16 cellular contexts compared by ENCODE assay signal in the genomic region with DNA sequence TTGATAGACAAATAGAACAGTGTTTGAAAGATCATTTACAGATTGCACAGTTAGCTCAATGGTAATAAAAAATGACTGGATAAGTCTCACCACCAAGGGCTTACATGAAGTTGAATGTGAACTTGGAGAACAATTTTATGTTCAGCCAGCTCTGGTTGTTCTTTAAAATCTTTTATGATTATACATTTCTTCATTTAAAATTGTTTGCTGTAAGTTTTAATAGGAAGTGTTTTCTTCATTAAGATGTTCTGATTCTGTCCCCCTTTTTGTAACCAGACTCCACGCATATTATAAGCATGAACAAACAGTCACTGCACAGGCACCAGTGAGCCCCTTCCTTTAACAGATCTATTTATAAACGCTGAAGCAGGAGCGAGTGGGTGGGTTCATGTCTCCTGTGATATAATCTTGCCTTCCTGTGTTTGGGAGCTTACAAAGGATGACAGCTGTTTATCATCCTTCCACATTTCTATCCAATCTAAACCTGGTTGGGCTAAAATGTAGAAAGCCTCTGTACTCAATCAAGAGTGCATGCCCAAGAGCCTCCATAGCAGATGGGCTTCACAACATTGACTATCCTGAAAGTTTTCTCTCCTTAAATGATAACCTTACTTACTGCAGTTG.
DNase-seq lines count a peak whose midpoint lies in the region; ATAC-seq and TF ChIP-seq lines count a peak whose summit lies in the region.
"Had no signal": no experiment of that assay in that cellular context is flagged by ENCODE, and none has a peak within 500 bp of the region (broad histone marks: within the 10 kb centered on the region; RNA-seq: fewer than 3 reads in every experiment).

No MANE protein-coding gene starts in this region.

- H3K36me3 Mint-ChIP-seq in Calu3 (ENCODE audit: insufficient read depth, unreplicated experiment): no peaks in the 10 kb centered on the region

- H3K4me1 ChIP-seq in right lobe of liver: no peaks in the 10 kb centered on the region
- H3K4me1 ChIP-seq in suprapubic skin: no peaks in the 10 kb centered on the region

- CTCF ChIA-PET in Calu3 (lab: Charles Lee): interaction anchor here (0.9 to 1.4 kb wide), 3 partner anchors 11 to 47 kb away, joined by 3 read pairs; no protein-coding TSS in a partner anchor

- no peaks in the 10 kb centered on the region for H3K9me3 Mint-ChIP-seq in Calu3 (ENCODE audit: low read depth, unreplicated experiment)
- H3K9me3 Mint-ChIP-seq: activated T-cell treated with anti-CD3 and anti-CD28 coated beads, Interleukin-2, amount 50 U/mL, for 72 hours had no signal

- H3K27ac ChIP-seq in right lobe of liver (no peak overlapping the region), suprapubic skin (no peak overlapping the region)
- H3K27ac ChIP-seq: coronary artery, ovary, thyroid gland had no signal

- intact Hi-C loops in Calu3 (cut with micrococcal nuclease; ENCODE audit: unreplicated experiment): loop anchor here (2.0 kb wide), 1 partner anchor 39 kb away; no protein-coding TSS in a partner anchor
- intact Hi-C loops in right lobe of liver (cut with DNase I): no loop called here

- no peak overlapping the region for H3K4me3 ChIP-seq in astrocyte of the spinal cord (ENCODE audit: low read depth, low read length)
- H3K4me3 ChIP-seq in right lobe of liver: no peak overlapping the region
- no peak overlapping the region for H3K4me3 ChIP-seq in suprapubic skin
- H3K4me3 ChIP-seq: coronary artery, ovary, thyroid gland had no signal

- TF ChIP-seq CTCF in Calu3 (IDR thresholded peaks at IDR 0.05; ENCODE audit: unreplicated experiment): no peak
- no peak for TF ChIP-seq CTCF in astrocyte of the spinal cord (IDR thresholded peaks at IDR 0.05; ENCODE audit: low read depth, low read length)
- TF ChIP-seq CTCF in right lobe of liver (IDR thresholded peaks at IDR 0.05): no peak
- no peak for TF ChIP-seq CTCF in suprapubic skin (IDR thresholded peaks at IDR 0.05)

- DNase-seq in Calu3 (no peak), NCI-H1694 treated with DMSO at 0.1 percent for 48 hours (lab: John Stamatoyannopoulos, UW) (peak; percentile 77), astrocyte of the spinal cord (ENCODE audit: low read depth, low spot score) (peak; percentile 34), myocyte (ENCODE audit: low read depth) (peak; percentile 50), right lobe of liver (no peak), HCEC 1CT (no peak), suprapubic skin (ENCODE audit: low spot score in 2 of 2) (no peak)
- DNase-seq in stimulated activated CD4-positive, alpha-beta T cell treated with anti-CD3 and anti-CD28 coated beads, Interleukin-1b, Interleukin-23, amount 100 ng/mL, for 48 hours: no peak
- DNase-seq: activated naive CD8-positive, alpha-beta T cell treated with anti-CD3 and anti-CD28 coated beads, Interleukin-2, amount 50 U/mL, for 24 hours; activated T-cell treated with anti-CD3 and anti-CD28 coated beads, Interleukin-2, amount 50 U/mL, for 72 hours; DMS79; MV-4-11; ovary; T-helper 17 cell; thyroid gland had no signal

- BruUV-seq in Calu3 (replicated peaks; lab: Mats Ljungman, UMichigan): no TSS peak

- H3K9me3 ChIP-seq in right lobe of liver: no peaks in the 10 kb centered on the region
- no peaks in the 10 kb centered on the region for H3K9me3 ChIP-seq in suprapubic skin
- H3K9me3 ChIP-seq: ovary, thyroid gland had no signal

- H3K27me3 Mint-ChIP-seq in Calu3 (ENCODE audit: unreplicated experiment): no peaks in the 10 kb centered on the region
- H3K27me3 Mint-ChIP-seq: activated naive CD8-positive, alpha-beta T cell treated with anti-CD3 and anti-CD28 coated beads, Interleukin-2, amount 50 U/mL, for 24 hours had no signal

- in situ Hi-C loops in astrocyte of the spinal cord (cut with HindIII; ENCODE audit: low sequenced_read_pairs): no loop called here

- 15% methylated on average over 3 of the region's 3 CpGs for WGBS in right lobe of liver (ENCODE audit: insufficient coverage, low coverage, low lambda C conversion rate, missing lambda C conversion rate)
- 52% methylated on average over 3 of the region's 3 CpGs for WGBS in suprapubic skin

- H3K27me3 ChIP-seq in right lobe of liver (no peaks in the 10 kb centered on the region), suprapubic skin (no peaks in the 10 kb centered on the region)
- H3K27me3 ChIP-seq: ovary, thyroid gland had no signal

- peaks cover 13% of the 10 kb centered on the region for H3K4me1 Mint-ChIP-seq in Calu3 (ENCODE audit: low read depth, unreplicated experiment)
- H3K4me1 Mint-ChIP-seq: T-helper 17 cell had no signal

- no peak for ATAC-seq in right lobe of liver
- ATAC-seq: activated naive CD8-positive, alpha-beta T cell treated with anti-CD3 and anti-CD28 coated beads, Interleukin-2, amount 50 U/mL, for 24 hours; activated T-cell treated with anti-CD3 and anti-CD28 coated beads, Interleukin-2, amount 50 U/mL, for 72 hours; T-helper 17 cell had no signal

- H3K36me3 ChIP-seq in right lobe of liver (no peaks in the 10 kb centered on the region), suprapubic skin (no peaks in the 10 kb centered on the region)
- H3K36me3 ChIP-seq: ovary, thyroid gland had no signal

- no peak for TF ChIP-seq EP300 in suprapubic skin (IDR thresholded peaks at IDR 0.05)

- peak overlapping the region; percentile 55 for H3K27ac Mint-ChIP-seq in Calu3 (ENCODE audit: unreplicated experiment)
- H3K27ac Mint-ChIP-seq: activated naive CD8-positive, alpha-beta T cell treated with anti-CD3 and anti-CD28 coated beads, Interleukin-2, amount 50 U/mL, for 24 hours; activated T-cell treated with anti-CD3 and anti-CD28 coated beads, Interleukin-2, amount 50 U/mL, for 72 hours; T-helper 17 cell had no signal

- H3K4me3 Mint-ChIP-seq in Calu3 (ENCODE audit: low read depth, unreplicated experiment): no peak overlapping the region
- H3K4me3 Mint-ChIP-seq: activated naive CD8-positive, alpha-beta T cell treated with anti-CD3 and anti-CD28 coated beads, Interleukin-2, amount 50 U/mL, for 24 hours; activated T-cell treated with anti-CD3 and anti-CD28 coated beads, Interleukin-2, amount 50 U/mL, for 72 hours; T-helper 17 cell had no signal

- TF ChIP-seq POLR2A in right lobe of liver (IDR thresholded peaks at IDR 0.05): no peak
- no peak for TF ChIP-seq POLR2A in suprapubic skin (IDR thresholded peaks at IDR 0.05)

Comparison
In these comparisons a context has a peak if more than half of its experiments do, and no peak if none do; other contexts are left out.
1. DNase-seq: peak in NCI-H1694 treated with DMSO at 0.1 percent for 48 hours (single experiment), astrocyte of the spinal cord (single experiment) and myocyte (single experiment); none in Calu3 (single experiment), right lobe of liver (0 of 3), HCEC 1CT (single experiment), suprapubic skin (0 of 2) and stimulated activated CD4-positive, alpha-beta T cell treated with anti-CD3 and anti-CD28 coated beads, Interleukin-1b, Interleukin-23, amount 100 ng/mL, for 48 hours (single experiment).